18 cellular contexts compared by ENCODE assay signal in the genomic region with DNA sequence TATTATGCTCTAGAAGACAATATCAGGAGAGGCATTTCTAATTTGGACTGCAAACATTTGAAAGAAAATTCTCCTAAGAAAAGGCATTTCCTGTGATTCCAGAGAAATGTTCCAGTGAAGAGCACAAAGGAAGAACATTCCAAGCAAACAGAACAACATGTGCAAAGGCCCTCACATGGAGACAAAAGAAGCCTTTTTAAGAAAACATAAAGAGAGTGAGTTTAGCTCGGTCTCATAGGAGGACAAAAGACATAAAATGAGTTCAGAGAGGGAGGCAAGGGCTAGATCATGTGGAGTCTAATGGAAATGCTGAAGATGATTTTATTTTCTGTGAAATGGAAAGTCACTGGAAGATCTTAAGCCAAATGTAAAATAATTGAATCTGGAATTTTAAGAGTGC.
DNase-seq lines count a peak whose midpoint lies in the region; ATAC-seq, FAIRE-seq and TF ChIP-seq lines count a peak whose summit lies in the region.
"Had no signal": no experiment of that assay in that cellular context is flagged by ENCODE, and none has a peak within 500 bp of the region (broad histone marks: within the 10 kb centered on the region; RNA-seq: fewer than 3 reads in every experiment).

No MANE protein-coding gene starts in this region.

- DNase-seq in SK-N-SH: no peak
- no peak for DNase-seq in astrocyte (ENCODE audit: low read depth)
- peak; percentile 65 for DNase-seq in fibroblast of pulmonary artery (ENCODE audit: low read depth)
- no peak for DNase-seq in activated CD4-positive, alpha-beta T cell treated with anti-CD3 and anti-CD28 coated beads, Interleukin-2, amount 10 ng/mL, durations not matched to agents 24 days and 14 days
- DNase-seq in cerebellar nuclear complex (lab: John Stamatoyannopoulos, UW): no peak
- DNase-seq in NOMO-1 treated with DMSO at 0.1 percent for 48 hours (lab: John Stamatoyannopoulos, UW; ENCODE audit: unreplicated experiment): no peak
- DNase-seq: DMS79; H7; NCI-H1105; NCI-H2171 treated with DMSO at 0.1 percent for 48 hours; NCI-H446 treated with DMSO at 0.1 percent for 48 hours; NK-92 treated with Interleukin-12 subunit alpha and Interleukin-12 subunit beta, amount 100 ng/mL, for 24 hours had no signal

- H3K4me3 Mint-ChIP-seq in astrocyte (ENCODE audit: unreplicated experiment): peak overlapping the region; percentile 10
- H3K4me3 Mint-ChIP-seq in activated CD4-positive, alpha-beta T cell treated with anti-CD3 and anti-CD28 coated beads, Interleukin-2, amount 10 ng/mL, durations not matched to agents 24 days and 14 days: no peak overlapping the region
- H3K4me3 Mint-ChIP-seq: CD14-positive monocyte had no signal

- peaks cover 49% of the 10 kb centered on the region for H3F3A ChIP-seq in SK-N-SH (replicated peaks; ENCODE audit: insufficient read depth)

- POLR2A ChIA-PET in SK-N-SH (lab: Yijun Ruan, JAX): no interaction called here

- H3K27ac Mint-ChIP-seq in astrocyte (ENCODE audit: unreplicated experiment): peak overlapping the region; percentile 0
- no peak overlapping the region for H3K27ac Mint-ChIP-seq in activated CD4-positive, alpha-beta T cell treated with anti-CD3 and anti-CD28 coated beads, Interleukin-2, amount 10 ng/mL, durations not matched to agents 24 days and 14 days
- H3K27ac Mint-ChIP-seq: CD14-positive monocyte had no signal

- no peaks in the 10 kb centered on the region for H3K9me2 ChIP-seq in SK-N-SH

- TF ChIP-seq CTCF in SK-N-SH (IDR thresholded peaks at IDR 0.05) (no peak), astrocyte (IDR thresholded peaks at IDR 0.05; ENCODE audit: insufficient read depth, low read depth, low read length) (no peak), fibroblast of pulmonary artery (IDR thresholded peaks at IDR 0.05; ENCODE audit: low read length, missing control alignments) (no peak)

- H3K27me3 Mint-ChIP-seq in astrocyte (ENCODE audit: low read depth, unreplicated experiment): no peaks in the 10 kb centered on the region
- no peaks in the 10 kb centered on the region for H3K27me3 Mint-ChIP-seq in activated CD4-positive, alpha-beta T cell treated with anti-CD3 and anti-CD28 coated beads, Interleukin-2, amount 10 ng/mL, durations not matched to agents 24 days and 14 days

- H3K27me3 ChIP-seq in SK-N-SH (ENCODE audit: insufficient read depth) (no peaks in the 10 kb centered on the region), astrocyte (ENCODE audit: insufficient read depth, low read length) (no peaks in the 10 kb centered on the region), skeletal muscle satellite cell (ENCODE audit: control insufficient read depth, insufficient read depth, low read length) (no peaks in the 10 kb centered on the region)

- no peaks in the 10 kb centered on the region for H3K9me3 ChIP-seq in SK-N-SH
- no peaks in the 10 kb centered on the region for H3K9me3 ChIP-seq in astrocyte (ENCODE audit: insufficient read depth, low read depth, low read length)
- H3K9me3 ChIP-seq in skeletal muscle satellite cell (replicated peaks; ENCODE audit: low read length): no peaks in the 10 kb centered on the region

- CTCF ChIA-PET in SK-N-SH (lab: Yijun Ruan, JAX): interaction anchor here (1.1 to 1.2 kb wide), 3 partner anchors 18 to 405 kb away, joined by 3 to 6 read pairs (median 4); no protein-coding TSS in a partner anchor

- peaks cover 9 to 36% of the 10 kb centered on the region in 2 experiments for H3K4me1 ChIP-seq in SK-N-SH (ENCODE audit: control insufficient read depth in 1 of 2, insufficient read depth in 2 of 2, low read depth in 1 of 2, low read length in 1 of 2)
- peaks cover 11% of the 10 kb centered on the region for H3K4me1 ChIP-seq in astrocyte (ENCODE audit: insufficient read depth, low read length)
- peaks cover 48% of the 10 kb centered on the region for H3K4me1 ChIP-seq in skeletal muscle satellite cell (ENCODE audit: control insufficient read depth, insufficient read depth, low read length)

- H3K79me2 ChIP-seq in SK-N-SH (ENCODE audit: insufficient read depth): no peaks in the 10 kb centered on the region
- H3K79me2 ChIP-seq in astrocyte (ENCODE audit: insufficient read depth, low read length): no peaks in the 10 kb centered on the region

- peaks cover 28% of the 10 kb centered on the region for H3K4me1 Mint-ChIP-seq in astrocyte (ENCODE audit: low read depth, unreplicated experiment)
- H3K4me1 Mint-ChIP-seq in activated CD4-positive, alpha-beta T cell treated with anti-CD3 and anti-CD28 coated beads, Interleukin-2, amount 10 ng/mL, durations not matched to agents 24 days and 14 days: no peaks in the 10 kb centered on the region
- H3K4me1 Mint-ChIP-seq: CD14-positive monocyte had no signal

- H2AFZ ChIP-seq in SK-N-SH (ENCODE audit: low read depth): peak overlapping the region; percentile 10; the same call in 1 of the 2 replicates
- peak overlapping the region; percentile 19 for H2AFZ ChIP-seq in astrocyte (ENCODE audit: low read depth, low read length)

- H3K4me3 ChIP-seq in SK-N-SH (ENCODE audit: low read depth in 2 of 2, low read length in 1 of 2) (no peak overlapping the region), astrocyte (ENCODE audit: insufficient read depth, low read depth, low read length) (no peak overlapping the region), fibroblast of pulmonary artery (replicated peaks; ENCODE audit: low read depth, low read length) (no peak overlapping the region), skeletal muscle satellite cell (ENCODE audit: low read length) (no peak overlapping the region)

- TF ChIP-seq EP300 in SK-N-SH (IDR thresholded peaks at IDR 0.05; ENCODE audit: borderline replicate concordance in 1 of 2, low read depth in 1 of 2, low read length in 1 of 2): no peak

- no peak for TF ChIP-seq RAD21 in SK-N-SH (IDR thresholded peaks at IDR 0.05; ENCODE audit: low read length)

- no peak overlapping the region for H3K9ac ChIP-seq in SK-N-SH
- H3K9ac ChIP-seq in astrocyte (ENCODE audit: low read length): no peak overlapping the region
- peak overlapping the region; percentile 9 for H3K9ac ChIP-seq in skeletal muscle satellite cell (ENCODE audit: low read depth, low read length)

- peaks cover 3 to 7% of the 10 kb centered on the region in 2 experiments for H3K36me3 ChIP-seq in SK-N-SH (replicated peaks in 1 of 2; ENCODE audit: control insufficient read depth in 1 of 2, insufficient read depth in 2 of 2, low read length in 1 of 2)
- H3K36me3 ChIP-seq in astrocyte (ENCODE audit: insufficient read depth, low read length): no peaks in the 10 kb centered on the region
- H3K36me3 ChIP-seq in skeletal muscle satellite cell (ENCODE audit: insufficient read depth, low read length): no peaks in the 10 kb centered on the region

- H3K9me3 Mint-ChIP-seq in astrocyte (ENCODE audit: unreplicated experiment): no peaks in the 10 kb centered on the region
- H3K9me3 Mint-ChIP-seq in activated CD4-positive, alpha-beta T cell treated with anti-CD3 and anti-CD28 coated beads, Interleukin-2, amount 10 ng/mL, durations not matched to agents 24 days and 14 days: no peaks in the 10 kb centered on the region
- H3K9me3 Mint-ChIP-seq: CD14-positive monocyte had no signal

- H4K20me1 ChIP-seq in SK-N-SH (ENCODE audit: insufficient read depth) (no peaks in the 10 kb centered on the region), astrocyte (ENCODE audit: insufficient read depth, low read length) (no peaks in the 10 kb centered on the region)

- WGBS in SK-N-SH (ENCODE audit: low lambda C conversion rate): 96% methylated on average over 1 of the region's 1 CpG

- H3K27ac ChIP-seq in SK-N-SH (ENCODE audit: low read depth in 2 of 2, low read length in 1 of 2) (peak overlapping the region; percentile 33 to 48; a peak in 3 of 4 replicates), astrocyte (ENCODE audit: low read depth, low read length) (no peak overlapping the region)
- H3K27ac ChIP-seq: 22Rv1 had no signal

- FAIRE-seq in astrocyte (lab: Jason Lieb, UNC): no peak
- FAIRE-seq: RCC 7860 had no signal

- H3K36me3 Mint-ChIP-seq in astrocyte (ENCODE audit: low read depth, unreplicated experiment): peaks cover 2% of the 10 kb centered on the region
- no peaks in the 10 kb centered on the region for H3K36me3 Mint-ChIP-seq in activated CD4-positive, alpha-beta T cell treated with anti-CD3 and anti-CD28 coated beads, Interleukin-2, amount 10 ng/mL, durations not matched to agents 24 days and 14 days (ENCODE audit: low read depth)
- H3K36me3 Mint-ChIP-seq: CD14-positive monocyte had no signal

- intact Hi-C loops in activated CD4-positive, alpha-beta T cell treated with anti-CD3 and anti-CD28 coated beads, Interleukin-2, amount 10 ng/mL, durations not matched to agents 24 days and 14 days (cut with micrococcal nuclease): loop anchor here (10.0 kb wide), 1 partner anchor 565 kb away; no protein-coding TSS in a partner anchor

- no peak for ATAC-seq in SK-N-SH treated with all-trans-retinoic acid at 6 μM for 48 hours
- ATAC-seq: Right ventricle myocardium inferior had no signal

- H3K4me2 ChIP-seq in SK-N-SH (no peak overlapping the region), astrocyte (ENCODE audit: low read length) (no peak overlapping the region), skeletal muscle satellite cell (ENCODE audit: low read length) (no peak overlapping the region)

TF ChIP-seq in SK-N-SH, 30 proteins besides CTCF, POLR2A, EP300 and RAD21 (continues in another document):
- TF ChIP-seq SIN3A (IDR thresholded peaks at IDR 0.05; ENCODE audit: borderline replicate concordance, low read depth, low read length) (no peak), FOSL2 (IDR thresholded peaks at IDR 0.05; ENCODE audit: borderline replicate concordance, low read depth) (no peak), TEAD4 (IDR thresholded peaks at IDR 0.05; ENCODE audit: borderline replicate concordance, insufficient read depth) (no peak), SMC3 (IDR thresholded peaks at IDR 0.05; ENCODE audit: low read depth, low read length) (no peak), TCF12 (IDR thresholded peaks at IDR 0.05) (no peak), RCOR1 (IDR thresholded peaks at IDR 0.05; ENCODE audit: low read length) (no peak)

TF ChIP-seq in SK-N-SH treated with all-trans-retinoic acid at 6 μM for 48 hours, 23 proteins besides CTCF, POLR2A, EP300 and RAD21:
- TF ChIP-seq ARNTL (CRISPR knock-in tag; IDR thresholded peaks at IDR 0.05; ENCODE audit: borderline replicate concordance, low read depth) (no peak), ZNF565 (CRISPR knock-in tag; conservative IDR thresholded peaks at IDR 0.05; ENCODE audit: low read depth) (no peak), GLIS3 (CRISPR knock-in tag; IDR thresholded peaks at IDR 0.05) (no peak), SNAI2 (CRISPR knock-in tag; IDR thresholded peaks at IDR 0.05) (no peak), ZNF8 (CRISPR knock-in tag; IDR thresholded peaks at IDR 0.05) (no peak)
TF ChIP-seq in SK-N-SH treated with all-trans-retinoic acid at 6 μM for 48 hours: peak in this region for 0.
